Comparison of ENCODE assay signal across 1 cellular context in the genomic region with DNA sequence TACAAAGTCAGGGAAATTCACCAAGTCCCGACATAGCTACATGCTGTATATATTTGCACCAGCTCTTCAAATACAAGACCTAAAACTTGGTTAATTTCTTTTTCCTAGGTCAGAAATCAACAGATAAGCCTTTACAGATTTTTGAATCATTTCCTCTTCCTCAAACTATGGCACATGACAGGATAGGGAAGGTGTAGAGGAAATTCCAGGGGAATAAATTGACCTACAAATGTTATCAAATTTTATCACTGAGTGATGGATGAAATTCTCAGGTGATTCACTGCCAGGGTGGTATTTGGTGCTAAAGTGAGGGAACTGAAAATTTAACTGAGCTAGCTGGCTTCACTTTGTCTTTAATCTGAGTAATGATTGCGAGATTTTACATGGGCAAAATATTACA.
TF ChIP-seq lines count a peak whose summit lies in the region.

No MANE protein-coding gene starts in this region.

TF ChIP-seq in GM12878, 131 proteins besides CTCF, POLR2A, EP300 and RAD21 (continued from another document):
- TF ChIP-seq, protein P1, sequence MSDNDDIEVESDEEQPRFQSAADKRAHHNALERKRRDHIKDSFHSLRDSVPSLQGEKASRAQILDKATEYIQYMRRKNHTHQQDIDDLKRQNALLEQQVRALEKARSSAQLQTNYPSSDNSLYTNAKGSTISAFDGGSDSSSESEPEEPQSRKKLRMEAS (IDR thresholded peaks at IDR 0.05; ENCODE audit: low read depth, low read length), result no peak
- TF ChIP-seq, protein P2, sequence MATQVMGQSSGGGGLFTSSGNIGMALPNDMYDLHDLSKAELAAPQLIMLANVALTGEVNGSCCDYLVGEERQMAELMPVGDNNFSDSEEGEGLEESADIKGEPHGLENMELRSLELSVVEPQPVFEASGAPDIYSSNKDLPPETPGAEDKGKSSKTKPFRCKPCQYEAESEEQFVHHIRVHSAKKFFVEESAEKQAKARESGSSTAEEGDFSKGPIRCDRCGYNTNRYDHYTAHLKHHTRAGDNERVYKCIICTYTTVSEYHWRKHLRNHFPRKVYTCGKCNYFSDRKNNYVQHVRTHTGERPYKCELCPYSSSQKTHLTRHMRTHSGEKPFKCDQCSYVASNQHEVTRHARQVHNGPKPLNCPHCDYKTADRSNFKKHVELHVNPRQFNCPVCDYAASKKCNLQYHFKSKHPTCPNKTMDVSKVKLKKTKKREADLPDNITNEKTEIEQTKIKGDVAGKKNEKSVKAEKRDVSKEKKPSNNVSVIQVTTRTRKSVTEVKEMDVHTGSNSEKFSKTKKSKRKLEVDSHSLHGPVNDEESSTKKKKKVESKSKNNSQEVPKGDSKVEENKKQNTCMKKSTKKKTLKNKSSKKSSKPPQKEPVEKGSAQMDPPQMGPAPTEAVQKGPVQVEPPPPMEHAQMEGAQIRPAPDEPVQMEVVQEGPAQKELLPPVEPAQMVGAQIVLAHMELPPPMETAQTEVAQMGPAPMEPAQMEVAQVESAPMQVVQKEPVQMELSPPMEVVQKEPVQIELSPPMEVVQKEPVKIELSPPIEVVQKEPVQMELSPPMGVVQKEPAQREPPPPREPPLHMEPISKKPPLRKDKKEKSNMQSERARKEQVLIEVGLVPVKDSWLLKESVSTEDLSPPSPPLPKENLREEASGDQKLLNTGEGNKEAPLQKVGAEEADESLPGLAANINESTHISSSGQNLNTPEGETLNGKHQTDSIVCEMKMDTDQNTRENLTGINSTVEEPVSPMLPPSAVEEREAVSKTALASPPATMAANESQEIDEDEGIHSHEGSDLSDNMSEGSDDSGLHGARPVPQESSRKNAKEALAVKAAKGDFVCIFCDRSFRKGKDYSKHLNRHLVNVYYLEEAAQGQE (IDR thresholded peaks at IDR 0.05; ENCODE audit: low read depth, low read length), result no peak
- TF ChIP-seq, protein P3, sequence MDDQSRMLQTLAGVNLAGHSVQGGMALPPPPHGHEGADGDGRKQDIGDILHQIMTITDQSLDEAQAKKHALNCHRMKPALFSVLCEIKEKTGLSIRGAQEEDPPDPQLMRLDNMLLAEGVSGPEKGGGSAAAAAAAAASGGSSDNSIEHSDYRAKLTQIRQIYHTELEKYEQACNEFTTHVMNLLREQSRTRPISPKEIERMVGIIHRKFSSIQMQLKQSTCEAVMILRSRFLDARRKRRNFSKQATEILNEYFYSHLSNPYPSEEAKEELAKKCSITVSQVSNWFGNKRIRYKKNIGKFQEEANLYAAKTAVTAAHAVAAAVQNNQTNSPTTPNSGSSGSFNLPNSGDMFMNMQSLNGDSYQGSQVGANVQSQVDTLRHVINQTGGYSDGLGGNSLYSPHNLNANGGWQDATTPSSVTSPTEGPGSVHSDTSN (IDR thresholded peaks at IDR 0.05; ENCODE audit: insufficient replicate concordance, low read depth, low read length), result no peak
- TF ChIP-seq YBX1 (IDR thresholded peaks at IDR 0.05) (no peak), ATF3 (IDR thresholded peaks at IDR 0.05; ENCODE audit: borderline replicate concordance, extremely low read depth, low read depth, low read length) (no peak), GABPA (IDR thresholded peaks at IDR 0.05; ENCODE audit: low read depth) (no peak), RBBP5 (conservative IDR thresholded peaks at IDR 0.05) (no peak), ZNF24 (IDR thresholded peaks at IDR 0.05) (no peak), TCF12 (IDR thresholded peaks at IDR 0.05; ENCODE audit: low read depth, low read length) (no peak)
- TF ChIP-seq, protein P4, sequence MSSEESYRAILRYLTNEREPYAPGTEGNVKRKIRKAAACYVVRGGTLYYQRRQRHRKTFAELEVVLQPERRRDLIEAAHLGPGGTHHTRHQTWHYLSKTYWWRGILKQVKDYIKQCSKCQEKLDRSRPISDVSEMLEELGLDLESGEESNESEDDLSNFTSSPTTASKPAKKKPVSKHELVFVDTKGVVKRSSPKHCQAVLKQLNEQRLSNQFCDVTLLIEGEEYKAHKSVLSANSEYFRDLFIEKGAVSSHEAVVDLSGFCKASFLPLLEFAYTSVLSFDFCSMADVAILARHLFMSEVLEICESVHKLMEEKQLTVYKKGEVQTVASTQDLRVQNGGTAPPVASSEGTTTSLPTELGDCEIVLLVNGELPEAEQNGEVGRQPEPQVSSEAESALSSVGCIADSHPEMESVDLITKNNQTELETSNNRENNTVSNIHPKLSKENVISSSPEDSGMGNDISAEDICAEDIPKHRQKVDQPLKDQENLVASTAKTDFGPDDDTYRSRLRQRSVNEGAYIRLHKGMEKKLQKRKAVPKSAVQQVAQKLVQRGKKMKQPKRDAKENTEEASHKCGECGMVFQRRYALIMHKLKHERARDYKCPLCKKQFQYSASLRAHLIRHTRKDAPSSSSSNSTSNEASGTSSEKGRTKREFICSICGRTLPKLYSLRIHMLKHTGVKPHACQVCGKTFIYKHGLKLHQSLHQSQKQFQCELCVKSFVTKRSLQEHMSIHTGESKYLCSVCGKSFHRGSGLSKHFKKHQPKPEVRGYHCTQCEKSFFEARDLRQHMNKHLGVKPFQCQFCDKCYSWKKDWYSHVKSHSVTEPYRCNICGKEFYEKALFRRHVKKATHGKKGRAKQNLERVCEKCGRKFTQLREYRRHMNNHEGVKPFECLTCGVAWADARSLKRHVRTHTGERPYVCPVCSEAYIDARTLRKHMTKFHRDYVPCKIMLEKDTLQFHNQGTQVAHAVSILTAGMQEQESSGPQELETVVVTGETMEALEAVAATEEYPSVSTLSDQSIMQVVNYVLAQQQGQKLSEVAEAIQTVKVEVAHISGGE (CRISPR knock-in tag; IDR thresholded peaks at IDR 0.05), result no peak
- TF ChIP-seq, protein P5, sequence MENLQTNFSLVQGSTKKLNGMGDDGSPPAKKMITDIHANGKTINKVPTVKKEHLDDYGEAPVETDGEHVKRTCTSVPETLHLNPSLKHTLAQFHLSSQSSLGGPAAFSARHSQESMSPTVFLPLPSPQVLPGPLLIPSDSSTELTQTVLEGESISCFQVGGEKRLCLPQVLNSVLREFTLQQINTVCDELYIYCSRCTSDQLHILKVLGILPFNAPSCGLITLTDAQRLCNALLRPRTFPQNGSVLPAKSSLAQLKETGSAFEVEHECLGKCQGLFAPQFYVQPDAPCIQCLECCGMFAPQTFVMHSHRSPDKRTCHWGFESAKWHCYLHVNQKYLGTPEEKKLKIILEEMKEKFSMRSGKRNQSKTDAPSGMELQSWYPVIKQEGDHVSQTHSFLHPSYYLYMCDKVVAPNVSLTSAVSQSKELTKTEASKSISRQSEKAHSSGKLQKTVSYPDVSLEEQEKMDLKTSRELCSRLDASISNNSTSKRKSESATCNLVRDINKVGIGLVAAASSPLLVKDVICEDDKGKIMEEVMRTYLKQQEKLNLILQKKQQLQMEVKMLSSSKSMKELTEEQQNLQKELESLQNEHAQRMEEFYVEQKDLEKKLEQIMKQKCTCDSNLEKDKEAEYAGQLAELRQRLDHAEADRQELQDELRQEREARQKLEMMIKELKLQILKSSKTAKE (IDR thresholded peaks at IDR 0.05; ENCODE audit: low read depth, poor library complexity, severe bottlenecking), result no peak
